Comparison of ENCODE assay signal across 16 cellular contexts in the genomic region with DNA sequence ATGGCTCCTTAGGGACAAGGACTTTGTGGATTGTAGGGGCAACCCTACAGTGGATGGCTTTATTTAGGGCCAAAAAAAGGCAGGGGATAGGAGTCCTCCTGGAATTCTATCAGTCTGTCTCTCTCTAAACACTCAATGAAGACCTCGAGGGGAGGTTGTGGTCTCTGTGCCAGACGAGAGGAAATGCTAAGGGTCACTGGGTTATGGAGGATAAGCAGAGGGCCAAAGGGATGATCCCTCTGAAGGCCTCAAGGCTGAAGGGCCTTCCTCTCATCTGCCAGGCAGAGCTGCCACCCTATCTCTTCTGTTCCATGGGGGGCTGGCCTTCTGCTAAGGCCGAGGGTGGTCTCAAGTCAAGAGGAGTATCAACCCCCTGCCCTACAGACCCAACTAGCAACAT. TPM values are rescaled to one million over a fixed set of nuclear protein-coding genes. Genes with fewer than 3 reads are reported as not detected.
DNase-seq lines count a peak whose midpoint lies in the region; ATAC-seq, FAIRE-seq and TF ChIP-seq lines count a peak whose summit lies in the region.
"Had no signal": no experiment of that assay in that cellular context is flagged by ENCODE, and none has a peak within 500 bp of the region (broad histone marks: within the 10 kb centered on the region; RNA-seq: fewer than 3 reads in every experiment).

No MANE protein-coding gene starts in this region.

- intact Hi-C loops in body of pancreas (cut with DNase I) = loop anchor here (5.0 kb wide), 1 partner anchor 34 kb away; no protein-coding TSS in a partner anchor

- H3K27ac ChIP-seq in body of pancreas (peak overlapping the region in 3 of 4 donors; percentile 53 to 68 (median 53)), lung (ENCODE audit: low read depth in 1 of 2, low read length in 1 of 2) (peak overlapping the region; percentile 34 to 42), stomach smooth muscle (ENCODE audit: low read length) (peak overlapping the region; percentile 96)

- no peak for ATAC-seq in body of pancreas
- no peak for ATAC-seq in lung (ENCODE audit: insufficient read depth, low FRiP score)
- ATAC-seq in HG02938 (IDR thresholded peaks at IDR 0.05; ENCODE audit: unreplicated experiment) = no peak
- ATAC-seq: stimulated activated naive CD8-positive, alpha-beta T cell treated with anti-CD3 and anti-CD28 coated beads, Interleukin-15, amount 100 ng/mL, for 72 hours had no signal

- TF ChIP-seq POLR2A in H54 (IDR thresholded peaks at IDR 0.05; ENCODE audit: low read depth, low read length) = no peak
- TF ChIP-seq POLR2A in body of pancreas (IDR thresholded peaks at IDR 0.05) = no peak

- no peak for TF ChIP-seq CTCF in body of pancreas (IDR thresholded peaks at IDR 0.05)
- TF ChIP-seq CTCF in lung (IDR thresholded peaks at IDR 0.05; ENCODE audit: control extremely low read depth, extremely low read depth) = no peak

- H3K4me1 ChIP-seq in body of pancreas (peaks cover 35% of the 10 kb centered on the region), lung (ENCODE audit: control insufficient read depth in 2 of 2, insufficient read depth in 2 of 2, low read length in 2 of 2) (no peaks in the 10 kb centered on the region), stomach smooth muscle (ENCODE audit: control insufficient read depth, insufficient read depth, low read length) (peaks cover 19% of the 10 kb centered on the region)

- no peaks in the 10 kb centered on the region for H3K9me3 ChIP-seq in body of pancreas
- H3K9me3 ChIP-seq in lung (ENCODE audit: control insufficient read depth in 2 of 2, insufficient read depth in 1 of 2, low read length in 1 of 2) = no peaks in the 10 kb centered on the region
- H3K9me3 ChIP-seq in stomach smooth muscle (ENCODE audit: control insufficient read depth in 2 of 2, low read length in 2 of 2) = no peaks in the 10 kb centered on the region

- DNase-seq in H54 (ENCODE audit: insufficient read length, low spot score) = peak; percentile 4
- peak in 1 of 4 donors; percentile 6 for DNase-seq in body of pancreas
- no peak for DNase-seq in lung (ENCODE audit: low spot score)
- DNase-seq in UCSD-AML1 (lab: John Stamatoyannopoulos, UW; ENCODE audit: unreplicated experiment) = no peak
- DNase-seq in activated naive CD4-positive, alpha-beta T cell (lab: John Stamatoyannopoulos, UW) = no peak
- DNase-seq in ureter (ENCODE audit: low spot score) = no peak
- DNase-seq: AML-193, NCI-H2029 treated with DMSO at 0.1 percent for 48 hours, NCI-H69 had no signal

- 17 to 56% methylated on average over 1 to 3 of the region's 3 CpGs for WGBS in body of pancreas, 2 donors
- WGBS in lung, 2 donors = 66 to 81% methylated on average over 3 of the region's 3 CpGs

- FAIRE-seq in H54 (lab: Jason Lieb, UNC) = no peak

- H3K36me3 ChIP-seq in body of pancreas (replicated peaks in 1 of 2; ENCODE audit: insufficient read depth in 1 of 2, low read depth in 2 of 2) = peaks cover 4 to 6% of the 10 kb centered on the region in 2 donors
- H3K36me3 ChIP-seq in lung (ENCODE audit: control insufficient read depth in 2 of 2, insufficient read depth in 2 of 2, low read length in 2 of 2) = peaks cover 0 to 30% of the 10 kb centered on the region in 2 donors
- H3K36me3 ChIP-seq in stomach smooth muscle (ENCODE audit: control insufficient read depth in 2 of 2, insufficient read depth in 2 of 2, low read length in 2 of 2) = peaks cover 23 to 35% of the 10 kb centered on the region in 2 donors

- H3K27me3 ChIP-seq in body of pancreas (no peaks in the 10 kb centered on the region), lung (ENCODE audit: control insufficient read depth, insufficient read depth) (no peaks in the 10 kb centered on the region), stomach smooth muscle (ENCODE audit: control insufficient read depth in 1 of 2, insufficient read depth in 2 of 2, low read length in 2 of 2) (no peaks in the 10 kb centered on the region)
- H3K27me3 ChIP-seq: foreskin keratinocyte had no signal

- H3K4me3 ChIP-seq in body of pancreas (no peak overlapping the region), lung (no peak overlapping the region), stomach smooth muscle (ENCODE audit: low read length in 2 of 2) (no peak overlapping the region)

- H3K9ac ChIP-seq in stomach smooth muscle (ENCODE audit: low read length in 2 of 2) = peak overlapping the region; percentile 55 to 59

RNA-seq across cellular contexts. Expression of a gene that starts 27.0 kb away (rescaled TPM):
- 100 to 1,000 TPM; 118 to 311 TPM for total RNA-seq in body of pancreas
- total RNA-seq in lung = 100 to 1,000 TPM in 1 of 2 donors, 10 to 100 TPM in 1; 89.8 to 123 TPM
- polyA plus RNA-seq in lung = 10 to 100 TPM; 36.0 to 82.4 TPM
- total RNA-seq in ureter = 259 TPM

RNA-seq across cellular contexts. Expression of a gene that starts 30.9 kb away (rescaled TPM):
- 10 to 100 TPM in 1 of 2 donors, 1 to 10 TPM in 1; 3.4 to 23.7 TPM for total RNA-seq in body of pancreas
- not detected for total RNA-seq in lung
- polyA plus RNA-seq in lung = not detected
- 0.23 TPM for total RNA-seq in ureter
- total RNA-seq: activated CD4-positive, alpha-beta T cell treated with anti-CD3 and anti-CD28 coated beads, Interleukin-2, amount 10 ng/mL, durations not matched to agents 7 days and 5 days; foreskin keratinocyte; RPMI7951; T-helper 2 cell treated with Interferon-gamma antibody and Interleukin-4, amounts not matched to agents 100 ng/mL and 5 ng/mL, for 36 hours had no signal
- polyA plus RNA-seq: foreskin keratinocyte had no signal

RNA-seq across cellular contexts. Expression of a gene that starts 37.0 kb away (rescaled TPM):
- 1 to 10 TPM in 1 of 2 donors, under 1 TPM in 1; 0.33 to 2.6 TPM for total RNA-seq in body of pancreas
- total RNA-seq in lung = 10 to 100 TPM in 1 of 2 donors, 1 to 10 TPM in 1; 8.4 to 14.4 TPM
- 10 to 100 TPM in 1 of 2 donors, 1 to 10 TPM in 1; 6.6 to 13.8 TPM for polyA plus RNA-seq in lung
- total RNA-seq in ureter = 10.4 TPM

RNA-seq across cellular contexts. Expression of a gene that starts 37.1 kb away (rescaled TPM):
- total RNA-seq in body of pancreas = 100 to 1,000 TPM; 113 to 156 TPM
- total RNA-seq in lung = 100 to 1,000 TPM; 152 to 176 TPM
- 100 to 1,000 TPM; 302 to 985 TPM for polyA plus RNA-seq in lung
- total RNA-seq in ureter = 237 TPM

RNA-seq across cellular contexts. Expression of a gene that starts 43.6 kb away (rescaled TPM):
- total RNA-seq in body of pancreas = 1 to 10 TPM; 2.6 to 4.3 TPM
- 1 to 10 TPM; 7.1 to 7.6 TPM for total RNA-seq in lung
- 1 to 10 TPM; 4.8 to 5.4 TPM for polyA plus RNA-seq in lung
- total RNA-seq in ureter = 9.6 TPM

Comparison
In these comparisons a context has a peak if more than half of its experiments do, and no peak if none do; other contexts are left out.
1. H3K27ac ChIP-seq: peak in every context shown above with its lines; median percentile 96 in stomach smooth muscle; 53 in body of pancreas; 38 in lung.